In genomic region chr19:11204943-11205349, GRCh38 we compare ENCODE assay signal across 14 cellular contexts. TPM values are rescaled to one million over a fixed set of nuclear protein-coding genes. Genes with fewer than 3 reads are reported as not detected.
DNase-seq lines count a peak whose midpoint lies in the region; ATAC-seq and TF ChIP-seq lines count a peak whose summit lies in the region.
"Had no signal": no experiment of that assay in that cellular context is flagged by ENCODE, and none has a peak within 500 bp of the region (broad histone marks: within the 10 kb centered on the region; RNA-seq: fewer than 3 reads in every experiment).

No MANE protein-coding gene starts in this region.

- H3K27me3 Mint-ChIP-seq in naive B cell = peaks cover 7 to 23% (median 22%) of the 10 kb centered on the region in 3 donors
- no peaks in the 10 kb centered on the region for H3K27me3 Mint-ChIP-seq in Caco-2 (ENCODE audit: insufficient read depth, unreplicated experiment)

- no TSS peak for BruUV-seq in Caco-2 (replicated peaks; lab: Mats Ljungman, UMichigan)

- H3K36me3 Mint-ChIP-seq in naive B cell = no peaks in the 10 kb centered on the region
- peaks cover 17% of the 10 kb centered on the region for H3K36me3 Mint-ChIP-seq in Caco-2 (ENCODE audit: insufficient read depth, unreplicated experiment)
- H3K36me3 Mint-ChIP-seq: activated CD4-positive, alpha-beta memory T cell treated with anti-CD3 and anti-CD28 coated beads for 36 hours had no signal

- CTCF ChIA-PET in Caco-2 (lab: Charles Lee) = no interaction called here

- POLR2A ChIA-PET in Caco-2 (lab: Charles Lee) = no interaction called here

- intact Hi-C loops in dorsolateral prefrontal cortex (cut with DNase I) = loop anchor here in 1 of 2 donors (5.0 to 10.0 kb wide), 2 partner anchors 168 to 270 kb away; no protein-coding TSS in a partner anchor
- intact Hi-C loops in Caco-2 (cut with micrococcal nuclease; ENCODE audit: unreplicated experiment) = no loop called here

- H3K36me3 ChIP-seq in Caco-2 (ENCODE audit: control insufficient read depth, insufficient read depth, low read length) = no peaks in the 10 kb centered on the region; the same call in 1 of the 2 replicates

- H3K9me3 ChIP-seq in Caco-2 = no peaks in the 10 kb centered on the region

- peaks cover 8 to 17% (median 16%) of the 10 kb centered on the region in 3 donors for H3K4me1 Mint-ChIP-seq in naive B cell
- H3K4me1 Mint-ChIP-seq in Caco-2 (ENCODE audit: low read depth, unreplicated experiment) = peaks cover 6% of the 10 kb centered on the region

- H3K27me3 ChIP-seq in dorsolateral prefrontal cortex (no peaks in the 10 kb centered on the region), Caco-2 (replicated peaks; ENCODE audit: control insufficient read depth, insufficient read depth, low read length) (no peaks in the 10 kb centered on the region)

- peaks cover 0 to under 1% (median 0%) of the 10 kb centered on the region in 7 donors for H3K9me3 Mint-ChIP-seq in naive B cell
- H3K9me3 Mint-ChIP-seq in Caco-2 (ENCODE audit: unreplicated experiment) = no peaks in the 10 kb centered on the region
- H3K9me3 Mint-ChIP-seq: activated CD4-positive, alpha-beta memory T cell treated with anti-CD3 and anti-CD28 coated beads for 36 hours; activated naive CD4-positive, alpha-beta T cell treated with anti-CD3 and anti-CD28 coated beads for 36 hours; dendritic cell treated with granulocyte-macrophage colony-stimulating factor and Interleukin-4, amounts not matched to agents 40 ng/mL and 50 ng/mL, for 4 days had no signal

- DNase-seq in ACHN (peak; percentile 86), NCI-H2171 (lab: John Stamatoyannopoulos, UW) (peak; percentile 78), dorsolateral prefrontal cortex (no peak), naive B cell (no peak), omental fat pad (ENCODE audit: low spot score) (no peak), NCI-H187 treated with DMSO at 0.1 percent for 48 hours (lab: John Stamatoyannopoulos, UW) (no peak), Caco-2 (no peak)
- DNase-seq: activated CD4-positive, alpha-beta memory T cell treated with anti-CD3 and anti-CD28 coated beads for 36 hours; activated naive CD4-positive, alpha-beta T cell treated with anti-CD3 and anti-CD28 coated beads for 36 hours; KBM-7; NCI-H446 treated with DMSO at 0.1 percent for 48 hours had no signal

- no peaks in the 10 kb centered on the region for H3K4me1 ChIP-seq in Caco-2

- no peak for TF ChIP-seq CTCF in dorsolateral prefrontal cortex (IDR thresholded peaks at IDR 0.05 in 54 of 56, conservative IDR thresholded peaks at IDR 0.05 in 2 of 56; ENCODE audit: low read depth in 1 of 56, partially characterized antibody in 56 of 56)
- TF ChIP-seq CTCF in omental fat pad (IDR thresholded peaks at IDR 0.05) = no peak
- TF ChIP-seq CTCF in Caco-2 (IDR thresholded peaks at IDR 0.05; ENCODE audit: insufficient read depth in 1 of 2, low read depth in 1 of 2, low read length in 1 of 2, severe bottlenecking in 1 of 2, unreplicated experiment in 1 of 2) = no peak

- no peak overlapping the region for H3K4me3 Mint-ChIP-seq in naive B cell
- H3K4me3 Mint-ChIP-seq in Caco-2 (ENCODE audit: unreplicated experiment) = no peak overlapping the region
- H3K4me3 Mint-ChIP-seq: activated CD4-positive, alpha-beta memory T cell treated with anti-CD3 and anti-CD28 coated beads for 36 hours; activated naive CD4-positive, alpha-beta T cell treated with anti-CD3 and anti-CD28 coated beads for 36 hours; dendritic cell treated with granulocyte-macrophage colony-stimulating factor and Interleukin-4, amounts not matched to agents 40 ng/mL and 50 ng/mL, for 4 days had no signal

- in situ Hi-C loops in ACHN (cut with HindIII; ENCODE audit: low pct_ligation_motif_present, low pct_unique_long_range_greater_than_20kb, low sequenced_read_pairs) = no loop called here

- H3K4me3 ChIP-seq in dorsolateral prefrontal cortex (peak overlapping the region in 1 of 59 donors; percentile 1), Caco-2 (ENCODE audit: low read depth, low read length) (no peak overlapping the region)

- ATAC-seq in naive B cell (ENCODE audit: low read depth in 2 of 2) (no peak), HG02588 (IDR thresholded peaks at IDR 0.05; ENCODE audit: unreplicated experiment) (no peak), omental fat pad (ENCODE audit: low FRiP score) (no peak)

- peak overlapping the region in 4 of 6 donors; percentile 4 to 19 (median 10) for H3K27ac Mint-ChIP-seq in naive B cell
- H3K27ac Mint-ChIP-seq in Caco-2 (ENCODE audit: unreplicated experiment) = no peak overlapping the region
- H3K27ac Mint-ChIP-seq: activated CD4-positive, alpha-beta memory T cell treated with anti-CD3 and anti-CD28 coated beads for 36 hours; activated naive CD4-positive, alpha-beta T cell treated with anti-CD3 and anti-CD28 coated beads for 36 hours; dendritic cell treated with granulocyte-macrophage colony-stimulating factor and Interleukin-4, amounts not matched to agents 40 ng/mL and 50 ng/mL, for 4 days had no signal

- peak overlapping the region in 36 of 59 donors; percentile 16 to 92 (median 80) for H3K27ac ChIP-seq in dorsolateral prefrontal cortex

RNA-seq across cellular contexts. Expression of gene KANK2, which starts 7.6 kb away (rescaled TPM):
- total RNA-seq in dorsolateral prefrontal cortex (10 to 100 TPM; 13.8 to 97.3 (median 30.1) TPM), omental fat pad (100 to 1,000 TPM; 177 to 383 (median 325) TPM), Caco-2 (2022) (17.6 and 21.2 TPM in 2 replicates)
- under 1 TPM in 3 of 6 donors, not detected in 3; 0.09 to 0.57 (median 0.19) TPM for polyA plus RNA-seq in naive B cell (ENCODE audit: low read depth in 6 of 6)

RNA-seq across cellular contexts. Expression of gene ANGPTL8, which starts 34.5 kb away (rescaled TPM):
- total RNA-seq in dorsolateral prefrontal cortex (1 to 10 TPM in 43 of 120 experiments, under 1 TPM in 14, not detected in 63; 0.39 to 3.2 (median 1.5) TPM), omental fat pad (1 to 10 TPM; 1.2 to 4.7 (median 2.9) TPM), Caco-2 (2022) (not detected in 2 replicates)
- not detected for polyA plus RNA-seq in naive B cell (ENCODE audit: low read depth in 6 of 6)
- total RNA-seq: activated CD4-positive, alpha-beta memory T cell treated with anti-CD3 and anti-CD28 coated beads for 36 hours; activated naive CD4-positive, alpha-beta T cell treated with anti-CD3 and anti-CD28 coated beads for 36 hours had no signal
- polyA plus RNA-seq: AG04450 had no signal

RNA-seq across cellular contexts. Expression of gene SPC24, which starts 49.4 kb away (rescaled TPM):
- total RNA-seq in dorsolateral prefrontal cortex (1 to 10 TPM in 102 of 120 experiments, under 1 TPM in 17, not detected in 1; 0.44 to 4.9 (median 1.8) TPM), omental fat pad (1 to 10 TPM; 1.2 to 2.8 (median 1.5) TPM), Caco-2 (2022) (35.7 and 44.8 TPM in 2 replicates)
- polyA plus RNA-seq in naive B cell (ENCODE audit: low read depth in 6 of 6) = not detected

RNA-seq across cellular contexts. Expression of gene DOCK6, which starts 57.4 kb away (rescaled TPM):
- total RNA-seq in dorsolateral prefrontal cortex (10 to 100 TPM; 11.9 to 74.8 (median 27.0) TPM), omental fat pad (100 to 1,000 TPM in 1 of 4 donors, 10 to 100 TPM in 3; 17.1 to 109 (median 41.4) TPM), Caco-2 (2022) (84.1 and 94.3 TPM in 2 replicates)
- under 1 TPM in 5 of 6 donors, not detected in 1; 0.18 to 0.87 (median 0.31) TPM for polyA plus RNA-seq in naive B cell (ENCODE audit: low read depth in 6 of 6)

Comparison
In these comparisons a context has a peak if more than half of its experiments do, and no peak if none do; other contexts are left out.
1. DNase-seq: peak in ACHN (single experiment) and NCI-H2171 (single experiment); none in dorsolateral prefrontal cortex (0 of 10), naive B cell (single experiment), omental fat pad (single experiment), NCI-H187 treated with DMSO at 0.1 percent for 48 hours (single experiment) and Caco-2 (0 of 2).